Comparison of ENCODE assay signal across 8 cellular contexts in genomic region chr3:194687638-194688206, GRCh38. TPM values are rescaled to one million over a fixed set of nuclear protein-coding genes. Genes with fewer than 3 reads are reported as not detected.
DNase-seq lines count a peak whose midpoint lies in the region; ATAC-seq and TF ChIP-seq lines count a peak whose summit lies in the region.

No MANE protein-coding gene starts in this region.

- no peaks in the 10 kb centered on the region for H3K36me3 ChIP-seq in liver (ENCODE audit: control insufficient read depth in 4 of 4, insufficient read depth in 3 of 4, low read depth in 1 of 4, low read length in 3 of 4)

- H3K4me3 ChIP-seq in AG04450 (ENCODE audit: low read depth, low read length) (peak overlapping the region; percentile 74), liver (ENCODE audit: low read depth in 1 of 3, low read length in 3 of 3) (peak overlapping the region; percentile 37 to 64 (median 57))

- TF ChIP-seq RAD21 in liver (IDR thresholded peaks at IDR 0.05), result peak; percentile 20 to 37

- WGBS in liver, result 4% methylated on average over 57 of the region's 57 CpGs

- TF ChIP-seq CTCF in AG04450 (IDR thresholded peaks at IDR 0.05; ENCODE audit: low read depth, low read length), result no peak; the same call in 1 of the 2 replicates
- no peak for TF ChIP-seq CTCF in liver (IDR thresholded peaks at IDR 0.05; ENCODE audit: low read depth, low read length, missing input control)

- H3K27me3 ChIP-seq in AG04450 (ENCODE audit: control insufficient read depth, insufficient read depth, low read length) (no peaks in the 10 kb centered on the region), liver (ENCODE audit: control insufficient read depth in 4 of 4, insufficient read depth in 4 of 4, low read length in 3 of 4) (no peaks in the 10 kb centered on the region)

- H3K4me1 ChIP-seq in liver (ENCODE audit: control insufficient read depth in 4 of 4, insufficient read depth in 4 of 4, low read length in 3 of 4), result peaks cover 17 to 26% (median 20%) of the 10 kb centered on the region in 4 donors

- DNase-seq in AG04450 (ENCODE audit: low read depth, low spot score), result no peak
- peak; percentile 68 to 86 for DNase-seq in Kasumi-1 (lab: John Stamatoyannopoulos, UW)
- DNase-seq in activated CD4-positive, CD25-positive, alpha-beta regulatory T cell treated with anti-CD3 and anti-CD28 coated beads, Interleukin-2, amount 50 U/mL, for 72 hours, result peak; percentile 77
- peak; percentile 47 to 83 (median 68) for DNase-seq in stimulated activated CD4-positive, alpha-beta T cell treated with anti-CD3 and anti-CD28 coated beads, TNF-alpha, amount 100 ng/mL, for 24 hours (ENCODE audit: low read depth in 3 of 3)
- no peak for DNase-seq in COLO829 (ENCODE audit: low spot score)

- H3K27ac ChIP-seq in AG04450 (ENCODE audit: low read depth, low read length) (peak overlapping the region; percentile 65), cingulate gyrus (ENCODE audit: low read depth, low read length) (peak overlapping the region; percentile 29), liver (ENCODE audit: low read depth in 1 of 2, low read length in 2 of 2) (peak overlapping the region; percentile 27 to 67)

- H3K9me3 ChIP-seq in AG04450 (ENCODE audit: control insufficient read depth, insufficient read depth, low read length) (no peaks in the 10 kb centered on the region; the same call in 1 of the 2 replicates), liver (ENCODE audit: control insufficient read depth in 4 of 4, low read length in 3 of 4) (no peaks in the 10 kb centered on the region)

- POLR2A ChIA-PET in AG04450 (lab: Yijun Ruan, JAX), result interaction anchor here (0.6 to 4.5 kb wide), 14 partner anchors 17 to 571 kb away, joined by 3 to 32 read pairs (median 3); partner anchors contain the start of gene LSG1

- CTCF ChIA-PET in AG04450 (lab: Charles Lee), result interaction anchor here (0.6 to 2.2 kb wide), 11 partner anchors 20 to 583 kb away, joined by 3 to 10 read pairs (median 4); partner anchors contain the start of gene XXYLT1

- peak; percentile 38 for ATAC-seq in GM19035 (IDR thresholded peaks at IDR 0.05; ENCODE audit: unreplicated experiment)

- H3K9ac ChIP-seq in liver (ENCODE audit: low read depth in 1 of 2, low read length in 2 of 2), result no peak overlapping the region

TF ChIP-seq in liver, 16 proteins besides CTCF, POLR2A, EP300 and RAD21:
- no peak for TF ChIP-seq ATF3 (IDR thresholded peaks at IDR 0.05)

RNA-seq across cellular contexts. Expression of gene FAM43A, which starts 2.0 kb away (rescaled TPM):
- 7.6 and 8.1 TPM in 2 replicates for polyA plus RNA-seq in AG04450 (2011; rRNA removed)
- polyA minus RNA-seq in AG04450 (2011; rRNA and poly(A)+ RNA removed), result 2.9 and 3.3 TPM in 2 replicates
- total RNA-seq in liver, result 1 to 10 TPM; 3.0 to 3.7 TPM
- polyA plus RNA-seq in liver, result 1 to 10 TPM in 1 of 2 donors, under 1 TPM in 1; 0.83 to 4.9 TPM

RNA-seq across cellular contexts. Expression of gene LSG1, which starts 15.7 kb away (rescaled TPM):
- 30.2 and 34.0 TPM in 2 replicates for polyA plus RNA-seq in AG04450 (2011; rRNA removed)
- polyA minus RNA-seq in AG04450 (2011; rRNA and poly(A)+ RNA removed), result 45.2 and 48.7 TPM in 2 replicates
- 10 to 100 TPM; 21.3 to 38.5 TPM for total RNA-seq in liver
- polyA plus RNA-seq in liver, result 10 to 100 TPM; 13.6 to 22.8 TPM

RNA-seq across cellular contexts. Expression of gene TMEM44, which starts 54.5 kb away (rescaled TPM):
- polyA plus RNA-seq in AG04450 (2011; rRNA removed), result 14.0 and 16.8 TPM in 2 replicates
- 15.5 and 17.5 TPM in 2 replicates for polyA minus RNA-seq in AG04450 (2011; rRNA and poly(A)+ RNA removed)
- total RNA-seq in liver, result 1 to 10 TPM; 3.4 to 5.0 TPM
- polyA plus RNA-seq in liver, result 1 to 10 TPM; 1.8 to 3.0 TPM

Comparison
In these comparisons a context has a peak if more than half of its experiments do, and no peak if none do; other contexts are left out.
1. DNase-seq: peak in Kasumi-1 (2 of 2), activated CD4-positive, CD25-positive, alpha-beta regulatory T cell treated with anti-CD3 and anti-CD28 coated beads, Interleukin-2, amount 50 U/mL, for 72 hours (single experiment) and stimulated activated CD4-positive, alpha-beta T cell treated with anti-CD3 and anti-CD28 coated beads, TNF-alpha, amount 100 ng/mL, for 24 hours (3 of 3); none in AG04450 (single experiment) and COLO829 (single experiment).
2. Peak in every context shown above with its lines, with median percentiles within 50 percentile points of each other: H3K27ac ChIP-seq.